ENCODE assay signal across 17 cellular contexts in genomic region chr12:113465808-113466769, GRCh38. TPM values are rescaled to one million over a fixed set of nuclear protein-coding genes. Genes with fewer than 3 reads are reported as not detected.
DNase-seq lines count a peak whose midpoint lies in the region; ATAC-seq, FAIRE-seq and TF ChIP-seq lines count a peak whose summit lies in the region.
"Had no signal": no experiment of that assay in that cellular context is flagged by ENCODE, and none has a peak within 500 bp of the region (broad histone marks: within the 10 kb centered on the region; RNA-seq: fewer than 3 reads in every experiment).

No MANE protein-coding gene starts in this region.

- H3K27ac ChIP-seq in H1 (ENCODE audit: low read depth, low read length) (no peak overlapping the region), esophagus squamous epithelium (no peak overlapping the region)
- H3K27ac ChIP-seq: dorsolateral prefrontal cortex, WERI-Rb-1 had no signal

- H3K14ac ChIP-seq in H1 (ENCODE audit: insufficient read length) = no peak overlapping the region

- H3K79me1 ChIP-seq in H1 (ENCODE audit: low read depth, low read length) = no peaks in the 10 kb centered on the region

- 0 out of 2 replicates have a peak overlapping the region, but pooled peaks have one; percentile 28 for H2BK5ac ChIP-seq in H1 (ENCODE audit: low read depth, low read length)

- CTCF ChIA-PET in H1 (lab: Charles Lee; ENCODE audit: partially characterized antibody) = interaction anchor here (0.7 to 1.5 kb wide), 8 partner anchors 8 to 434 kb away, joined by 3 to 5 read pairs (median 3); no protein-coding TSS in a partner anchor

- peaks cover 12% of the 10 kb centered on the region for H3K36me3 Mint-ChIP-seq in stimulated activated effector memory CD8-positive, alpha-beta T cell treated with anti-CD3 and anti-CD28 coated beads, Interleukin-12 subunit alpha, Interleukin-12 subunit beta, amount 100 ng/mL, for 72 hours

- H4K8ac ChIP-seq in H1 (ENCODE audit: extremely low read depth, insufficient read depth, low read length) = no peak overlapping the region

- H2AFZ ChIP-seq in H1 (ENCODE audit: low read length) = no peak overlapping the region

- 9% methylated on average over 17 of the region's 23 CpGs; no CpG with 5 or more reads in 1 of the 2 experiments for WGBS in H1 (ENCODE audit: extremely low coverage in 1 of 2, insufficient coverage in 1 of 2, insufficient read length in 1 of 2, insufficient replicate concordance in 2 of 2, low coverage in 1 of 2, low lambda C conversion rate in 2 of 2, missing lambda C conversion rate in 1 of 2), 2 experiments
- 4 to 21% methylated on average over 7 to 12 of the region's 23 CpGs for WGBS in esophagus squamous epithelium, 2 donors

- H3K9ac ChIP-seq in H1 (replicated peaks in 1 of 4; ENCODE audit: extremely low read depth in 1 of 4, low read depth in 3 of 4, low read length in 3 of 4) = no peak overlapping the region; a peak in 1 of 7 replicates

- H3K4me3 ChIP-seq in H1 (ENCODE audit: extremely low read depth in 1 of 4, insufficient read depth in 2 of 4, low read depth in 3 of 4, low read length in 4 of 4) = peak overlapping the region; percentile 42 to 66 (median 60); a peak in 5 of 8 replicates
- peak overlapping the region in 1 of 4 donors; percentile 55 for H3K4me3 ChIP-seq in esophagus squamous epithelium

- intact Hi-C loops in esophagus squamous epithelium (cut with DNase I) = loop anchor here (10.0 kb wide), 1 partner anchor 449 kb away; no protein-coding TSS in a partner anchor

- no peak for TF ChIP-seq EP300 in H1 (IDR thresholded peaks at IDR 0.05; ENCODE audit: borderline replicate concordance in 1 of 2, low read depth in 2 of 2, low read length in 2 of 2)

- H3K9me3 ChIP-seq in H1 (ENCODE audit: insufficient read depth in 2 of 2, low read depth in 1 of 2, low read length in 1 of 2) = no peaks in the 10 kb centered on the region
- no peaks in the 10 kb centered on the region for H3K9me3 ChIP-seq in esophagus squamous epithelium

- DNase-seq in activated CD8-positive, alpha-beta memory T cell treated with anti-CD3 and anti-CD28 coated beads, Interleukin-2, amount 50 U/mL, for 48 hours = peak; percentile 52
- no peak for DNase-seq in activated CD8-positive, alpha-beta memory T cell treated with anti-CD3 and anti-CD28 coated beads for 24 hours
- peak; percentile 72 for DNase-seq in NCI-H1105 treated with DMSO at 0.1 percent for 48 hours (lab: John Stamatoyannopoulos, UW)
- DNase-seq in H1 (ENCODE audit: low read depth in 1 of 2, low spot score in 2 of 2) = peak in 1 of 2 experiments; percentile 70
- DNase-seq in stimulated activated effector memory CD8-positive, alpha-beta T cell treated with anti-CD3 and anti-CD28 coated beads, Interleukin-12 subunit alpha, Interleukin-12 subunit beta, amount 100 ng/mL, for 72 hours (ENCODE audit: low spot score in 2 of 2) = no peak
- DNase-seq in ureter (ENCODE audit: low spot score) = no peak
- no peak for DNase-seq in NOMO-1 treated with dmso at 0.1 percent for 144 hours (lab: John Stamatoyannopoulos, UW; ENCODE audit: unreplicated experiment)
- no peak for DNase-seq in esophagus squamous epithelium (lab: John Stamatoyannopoulos, UW)
- DNase-seq: activated T-cell treated with anti-CD3 and anti-CD28 coated beads for 4 hours, aorta, DND-41, dorsolateral prefrontal cortex, mesendoderm, NCI-H1417 treated with DMSO at 0.1 percent for 48 hours, WERI-Rb-1 had no signal

- no peak overlapping the region for H3K27ac Mint-ChIP-seq in stimulated activated effector memory CD8-positive, alpha-beta T cell treated with anti-CD3 and anti-CD28 coated beads, Interleukin-12 subunit alpha, Interleukin-12 subunit beta, amount 100 ng/mL, for 72 hours

- peak overlapping the region; percentile 96 for H3K4ac ChIP-seq in H1 (replicated peaks; ENCODE audit: insufficient read length, low read depth, low read length)

- H3K79me2 ChIP-seq in H1 (ENCODE audit: control insufficient read depth in 1 of 2, insufficient read depth in 2 of 2, low read length in 2 of 2) = no peaks in the 10 kb centered on the region

- H2AK5ac ChIP-seq in H1 (ENCODE audit: low read depth, low read length) = peak overlapping the region; percentile 100; the same call in 1 of the 2 replicates

- H3K4me2 ChIP-seq in H1 (ENCODE audit: insufficient read depth in 1 of 2, low read depth in 2 of 2, low read length in 2 of 2) = peak overlapping the region; percentile 93 to 97

- peak overlapping the region; percentile 100 for H2BK12ac ChIP-seq in H1 (ENCODE audit: low read depth, low read length)

- peaks cover 17 to 30% of the 10 kb centered on the region in 2 experiments for H4K20me1 ChIP-seq in H1 (replicated peaks in 1 of 2; ENCODE audit: control insufficient read depth in 1 of 2, insufficient read depth in 2 of 2, low read length in 2 of 2)

- no peak for TF ChIP-seq CTCF in H1 (IDR thresholded peaks at IDR 0.05; ENCODE audit: control extremely low read depth in 1 of 3, insufficient read depth in 1 of 3, low read depth in 1 of 3, low read length in 3 of 3)
- TF ChIP-seq CTCF in esophagus squamous epithelium (IDR thresholded peaks at IDR 0.05) = no peak

- H3K9me3 Mint-ChIP-seq in stimulated activated effector memory CD8-positive, alpha-beta T cell treated with anti-CD3 and anti-CD28 coated beads, Interleukin-12 subunit alpha, Interleukin-12 subunit beta, amount 100 ng/mL, for 72 hours = no peaks in the 10 kb centered on the region

- H3K18ac ChIP-seq in H1 (ENCODE audit: extremely low read depth, low read length) = peak overlapping the region; percentile 91

- peaks cover 12% of the 10 kb centered on the region; the same call in 1 of the 2 replicates for H3K23me2 ChIP-seq in H1 (ENCODE audit: low read depth, low read length)

- peak overlapping the region; percentile 16; the same call in 1 of the 2 replicates for H2BK20ac ChIP-seq in H1 (ENCODE audit: low read length)

- H3K36me3 ChIP-seq in H1 (ENCODE audit: control insufficient read depth in 2 of 4, insufficient read depth in 4 of 4, low read length in 3 of 4) = peaks cover 3 to 78% (median 7%) of the 10 kb centered on the region in 4 experiments; a peak in 5 of 8 replicates
- no peaks in the 10 kb centered on the region for H3K36me3 ChIP-seq in esophagus squamous epithelium
- H3K36me3 ChIP-seq: WERI-Rb-1 had no signal

- no peak overlapping the region for H2BK120ac ChIP-seq in H1 (replicated peaks; ENCODE audit: low read depth, low read length)

- no peak overlapping the region for H4K5ac ChIP-seq in H1 (ENCODE audit: insufficient read length, low read depth, low read length)

- H3K4me1 ChIP-seq in H1 (replicated peaks in 1 of 4; ENCODE audit: control insufficient read depth in 3 of 4, insufficient read depth in 4 of 4, low read length in 3 of 4) (peaks cover 4 to 69% (median 49%) of the 10 kb centered on the region in 4 experiments), esophagus squamous epithelium (peaks cover 20 to 63% (median 40%) of the 10 kb centered on the region in 3 donors)

- H3K23ac ChIP-seq in H1 (ENCODE audit: insufficient read length) = no peak overlapping the region

- ATAC-seq in stimulated activated effector memory CD8-positive, alpha-beta T cell treated with anti-CD3 and anti-CD28 coated beads, Interleukin-12 subunit alpha, Interleukin-12 subunit beta, amount 100 ng/mL, for 72 hours = no peak

- no peak for FAIRE-seq in H1 (lab: Jason Lieb, UNC)

- no peak overlapping the region for H2BK15ac ChIP-seq in H1 (ENCODE audit: low read length)

- H4K91ac ChIP-seq in H1 (replicated peaks; ENCODE audit: insufficient read length, low read length) = peak overlapping the region; percentile 63

- H3K4me1 Mint-ChIP-seq in stimulated activated effector memory CD8-positive, alpha-beta T cell treated with anti-CD3 and anti-CD28 coated beads, Interleukin-12 subunit alpha, Interleukin-12 subunit beta, amount 100 ng/mL, for 72 hours = peaks cover 32% of the 10 kb centered on the region

- TF ChIP-seq POLR2A in H1 (IDR thresholded peaks at IDR 0.05; ENCODE audit: control extremely low read depth in 1 of 2, low read depth in 2 of 2, low read length in 2 of 2) = no peak
- no peak for TF ChIP-seq POLR2A in esophagus squamous epithelium (IDR thresholded peaks at IDR 0.05)

- no peak overlapping the region for H3K56ac ChIP-seq in H1 (replicated peaks; ENCODE audit: insufficient read length, low read depth, low read length)

- no peak for TF ChIP-seq RAD21 in H1 (IDR thresholded peaks at IDR 0.05 in 1 of 2, conservative IDR thresholded peaks at IDR 0.05 in 1 of 2; ENCODE audit: low read depth in 2 of 2, low read length in 2 of 2)

- POLR2A ChIA-PET in H1 (lab: Charles Lee; ENCODE audit: partially characterized antibody) = interaction anchor here (0.5 to 2.5 kb wide), 3 partner anchors 8 to 318 kb away, joined by 3 to 14 read pairs (median 6); no protein-coding TSS in a partner anchor

- H3K4me3 Mint-ChIP-seq in stimulated activated effector memory CD8-positive, alpha-beta T cell treated with anti-CD3 and anti-CD28 coated beads, Interleukin-12 subunit alpha, Interleukin-12 subunit beta, amount 100 ng/mL, for 72 hours = peak overlapping the region; percentile 42

- peaks cover 86 to 91% (median 90%) of the 10 kb centered on the region in 4 experiments for H3K27me3 ChIP-seq in H1 (replicated peaks in 1 of 4; ENCODE audit: control insufficient read depth in 3 of 4, extremely low read depth in 1 of 4, insufficient read depth in 3 of 4, low read length in 3 of 4)
- peaks cover 39 to 98% (median 70%) of the 10 kb centered on the region in 4 donors for H3K27me3 ChIP-seq in esophagus squamous epithelium

RNA-seq across cellular contexts. Expression of gene LHX5, which starts 5.6 kb away (rescaled TPM):
- total RNA-seq in H1 (2021; fragmentation: NEBNext Ultra II Directional; extraction: Animal tissue kit (Norgen Biotek cat#: 25700)) = 0.47 and 0.63 TPM in 2 replicates
- polyA plus RNA-seq in H1 (2011; rRNA removed) = 1.1 and 4.6 TPM in 2 replicates
- polyA plus RNA-seq in H1 (2011; cell fraction: cytosol; rRNA removed) = 3.4 TPM
- polyA plus RNA-seq in H1 (2011; cell fraction: nucleus; rRNA removed) = 4.2 TPM
- polyA plus RNA-seq in H1 (2012, experiment 1 of 2) = 0.68 to 1.3 TPM (median 1.1 TPM) in 4 replicates
- polyA plus RNA-seq in H1 (2012, experiment 2 of 2) = 0.93 TPM
- polyA plus RNA-seq in H1 (2013, experiment 1 of 2) = 0.08 TPM
- 0.04 TPM for polyA plus RNA-seq in H1 (2013, experiment 2 of 2)
- polyA minus RNA-seq in H1 (2011; rRNA and poly(A)+ RNA removed) = 0.32 and 2.3 TPM in 2 replicates
- 2.1 TPM for polyA minus RNA-seq in H1 (2011; cell fraction: cytosol; rRNA and poly(A)+ RNA removed)
- 1.6 TPM for polyA minus RNA-seq in H1 (2011; cell fraction: nucleus; rRNA and poly(A)+ RNA removed)
- total RNA-seq in ureter = not detected
- not detected for total RNA-seq in esophagus squamous epithelium
- total RNA-seq: aorta, dorsolateral prefrontal cortex, pulmonary artery endothelial cell, urinary bladder had no signal
- polyA plus RNA-seq: aorta, urinary bladder had no signal

RNA-seq across cellular contexts. Expression of gene SDSL, which starts 43.9 kb away (rescaled TPM):
- total RNA-seq in H1 (2021; fragmentation: NEBNext Ultra II Directional; extraction: Animal tissue kit (Norgen Biotek cat#: 25700)) = 0.69 TPM in 1 of 2 replicates, not detected in the other
- polyA plus RNA-seq in H1 (2011; rRNA removed) = 1.3 and 1.7 TPM in 2 replicates
- polyA plus RNA-seq in H1 (2011; cell fraction: cytosol; rRNA removed) = 1.5 TPM
- polyA plus RNA-seq in H1 (2011; cell fraction: nucleus; rRNA removed) = 1.5 TPM
- polyA plus RNA-seq in H1 (2012, experiment 1 of 2) = 0.42 to 0.74 TPM (median 0.53 TPM) in 3 of 4 replicates, not detected in the other
- polyA plus RNA-seq in H1 (2012, experiment 2 of 2) = 0.42 TPM
- polyA plus RNA-seq in H1 (2013, experiment 1 of 2) = 0.28 TPM
- 0.15 TPM for polyA plus RNA-seq in H1 (2013, experiment 2 of 2)
- polyA minus RNA-seq in H1 (2011; rRNA and poly(A)+ RNA removed) = 0.27 TPM in 1 of 2 replicates, not detected in the other
- polyA minus RNA-seq in H1 (2011; cell fraction: cytosol; rRNA and poly(A)+ RNA removed) = not detected
- polyA minus RNA-seq in H1 (2011; cell fraction: nucleus; rRNA and poly(A)+ RNA removed) = not detected
- total RNA-seq in ureter (17.4 TPM), esophagus squamous epithelium (1 to 10 TPM in 2 of 4 donors, under 1 TPM in 1, not detected in 1; 0.48 to 3.1 (median 1.5) TPM)

Comparison
In these comparisons a context has a peak if more than half of its experiments do, and no peak if none do; other contexts are left out.
1. DNase-seq: peak in activated CD8-positive, alpha-beta memory T cell treated with anti-CD3 and anti-CD28 coated beads, Interleukin-2, amount 50 U/mL, for 48 hours (single experiment) and NCI-H1105 treated with DMSO at 0.1 percent for 48 hours (single experiment); none in activated CD8-positive, alpha-beta memory T cell treated with anti-CD3 and anti-CD28 coated beads for 24 hours (single experiment), stimulated activated effector memory CD8-positive, alpha-beta T cell treated with anti-CD3 and anti-CD28 coated beads, Interleukin-12 subunit alpha, Interleukin-12 subunit beta, amount 100 ng/mL, for 72 hours (0 of 2), ureter (single experiment), NOMO-1 treated with dmso at 0.1 percent for 144 hours (single experiment) and esophagus squamous epithelium (single experiment).